8 cellular contexts compared by ENCODE assay signal in genomic region chr17:77471984-77472836, GRCh38.
A peak's percentile ranks its signal among the peaks of the same experiment; 100 is the strongest.
DNase-seq lines count a peak whose midpoint lies in the region; ATAC-seq, FAIRE-seq and TF ChIP-seq lines count a peak whose summit lies in the region.

No MANE protein-coding gene starts in this region.

- no peaks in the 10 kb centered on the region for H3K9me3 Mint-ChIP-seq in activated CD4-positive, alpha-beta T cell treated with anti-CD3 and anti-CD28 coated beads for 36 hours (ENCODE audit: low read depth)

- 2% methylated on average over 18 of the region's 18 CpGs for WGBS in GM12878 (ENCODE audit: insufficient coverage, insufficient replicate concordance, low lambda C conversion rate, missing lambda C conversion rate)
- WGBS in spleen, 5 donors = 10 to 27% (median 16%) methylated on average over 18 of the region's 18 CpGs

- H3K4me1 Mint-ChIP-seq in activated CD4-positive, alpha-beta T cell treated with anti-CD3 and anti-CD28 coated beads for 36 hours = peaks cover 96% of the 10 kb centered on the region

- peak overlapping the region; percentile 90 for H3K27ac ChIP-seq in GM12878 (ENCODE audit: control insufficient read depth, insufficient read depth)
- peak overlapping the region; percentile 99 for H3K27ac ChIP-seq in iPS-20b (ENCODE audit: low read length)
- peak overlapping the region; percentile 73 to 97 (median 77) for H3K27ac ChIP-seq in spleen

- peaks cover 63% of the 10 kb centered on the region for H3K4me1 ChIP-seq in GM12878 (ENCODE audit: control insufficient read depth, insufficient read depth, low read length)
- peaks cover 56% of the 10 kb centered on the region for H3K4me1 ChIP-seq in iPS-20b (ENCODE audit: insufficient read depth, low read length)
- H3K4me1 ChIP-seq in spleen = peaks cover 75 to 100% (median 97%) of the 10 kb centered on the region in 6 donors

- H3K4me2 ChIP-seq in GM12878 (ENCODE audit: control insufficient read depth, insufficient read depth) = peak overlapping the region; percentile 85

- H3K9ac ChIP-seq in GM12878 (ENCODE audit: control insufficient read depth, insufficient read depth, low read length) (peak overlapping the region; percentile 75), iPS-20b (ENCODE audit: low read depth, low read length) (peak overlapping the region; percentile 87)

- peak; percentile 53 for ATAC-seq in activated CD4-positive, alpha-beta T cell treated with anti-CD3 and anti-CD28 coated beads for 36 hours
- ATAC-seq in GM12878 (peak; percentile 34), HG03108 (IDR thresholded peaks at IDR 0.05; ENCODE audit: unreplicated experiment) (no peak)

- H4K20me1 ChIP-seq in GM12878 (ENCODE audit: control insufficient read depth, insufficient read depth) = peaks cover 3% of the 10 kb centered on the region

- no peak; the same call in 1 of the 2 replicates for TF ChIP-seq POLR2A in GM12878 (IDR thresholded peaks at IDR 0.05; ENCODE audit: low read depth, low read length)
- no peak for TF ChIP-seq POLR2A in spleen (IDR thresholded peaks at IDR 0.05)

- FAIRE-seq in GM12878 (lab: Jason Lieb, UNC) = peak; percentile 71

- no peak for TF ChIP-seq RAD21 in GM12878 (IDR thresholded peaks at IDR 0.05; ENCODE audit: insufficient read depth, low read depth, low read length)

- peaks cover 60% of the 10 kb centered on the region for H3K36me3 Mint-ChIP-seq in activated CD4-positive, alpha-beta T cell treated with anti-CD3 and anti-CD28 coated beads for 36 hours (ENCODE audit: low read depth)

- no peak overlapping the region; the same call in 1 of the 2 replicates for H2AFZ ChIP-seq in GM12878 (ENCODE audit: control insufficient read depth, low read depth, low read length)

- H3K79me2 ChIP-seq in GM12878 (ENCODE audit: control insufficient read depth, insufficient read depth, low read length) = peaks cover 95% of the 10 kb centered on the region

- no peaks in the 10 kb centered on the region for H3K27me3 Mint-ChIP-seq in activated CD4-positive, alpha-beta T cell treated with anti-CD3 and anti-CD28 coated beads for 36 hours

- H3K4me3 ChIP-seq in GM12878 = peak overlapping the region; percentile 48
- peak overlapping the region; percentile 46; the same call in 1 of the 2 replicates for H3K4me3 ChIP-seq in iPS-20b (ENCODE audit: low read length)
- H3K4me3 ChIP-seq in spleen = peak overlapping the region in 4 of 8 donors; percentile 0 to 40 (median 4)

- H3K27me3 ChIP-seq in GM12878 (replicated peaks in 1 of 2; ENCODE audit: control insufficient read depth in 2 of 2, insufficient read depth in 2 of 2, low read length in 1 of 2) (no peaks in the 10 kb centered on the region), iPS-20b (ENCODE audit: insufficient read depth, low read length) (no peaks in the 10 kb centered on the region), spleen (replicated peaks in 1 of 7) (no peaks in the 10 kb centered on the region)

- intact Hi-C loops in activated CD4-positive, alpha-beta T cell treated with anti-CD3 and anti-CD28 coated beads for 36 hours (cut with DNase I, micrococcal nuclease) = loop anchor here (1.0 to 10.0 kb wide), 6 partner anchors 12 to 485 kb away; partner anchors contain the start of genes SEC14L1 (in 1 of the 2) and TNRC6C (in 1 of the 2)
- intact Hi-C loops in GM12878 (cut with micrococcal nuclease; ENCODE audit: unreplicated experiment) = loop anchor here (2.0 kb wide), 1 partner anchor 19 kb away; no protein-coding TSS in a partner anchor
- intact Hi-C loops in spleen (cut with DNase I; ENCODE audit: low total_unique reads) = no loop called here

- H3K9me3 ChIP-seq in GM12878 (replicated peaks; ENCODE audit: control insufficient read depth, insufficient read depth, low read length) (no peaks in the 10 kb centered on the region), iPS-20b (ENCODE audit: insufficient read depth, low read depth, low read length) (no peaks in the 10 kb centered on the region), spleen (no peaks in the 10 kb centered on the region)

- SMC1A ChIA-PET in GM12878 (lab: Charles Lee; ENCODE audit: uncharacterized antibody, unreplicated experiment) = interaction anchor here (0.7 to 5.7 kb wide), 12 partner anchors 11 to 150 kb away, joined by 3 to 96 read pairs (median 6); no protein-coding TSS in a partner anchor

- TF ChIP-seq CTCF in GM12878 (IDR thresholded peaks at IDR 0.05 in 2 of 3, conservative IDR thresholded peaks at IDR 0.05 in 1 of 3; ENCODE audit: control insufficient read depth in 2 of 3, extremely low read depth in 1 of 3, insufficient read depth in 1 of 3, low read depth in 3 of 3, low read length in 3 of 3) = no peak
- no peak for TF ChIP-seq CTCF in spleen (IDR thresholded peaks at IDR 0.05 in 8 of 11, conservative IDR thresholded peaks at IDR 0.05 in 3 of 11)

- peak overlapping the region; percentile 86 for H3K27ac Mint-ChIP-seq in activated CD4-positive, alpha-beta T cell treated with anti-CD3 and anti-CD28 coated beads for 36 hours

- H3K4me3 Mint-ChIP-seq in activated CD4-positive, alpha-beta T cell treated with anti-CD3 and anti-CD28 coated beads for 36 hours = peak overlapping the region; percentile 70

- DNase-seq in activated CD4-positive, alpha-beta T cell treated with anti-CD3 and anti-CD28 coated beads for 36 hours = peak; percentile 66
- DNase-seq in activated CD4-positive, alpha-beta T cell treated with anti-CD3 and anti-CD28 coated beads for 4 hours = no peak
- DNase-seq in NCI-H2227 (lab: John Stamatoyannopoulos, UW; ENCODE audit: unreplicated experiment) (peak; percentile 45), GM12878 (ENCODE audit: low read depth, low spot score) (no peak), spleen (no peak), CD1c-positive myeloid dendritic cell (ENCODE audit: extremely low spot score) (no peak)

- RAD21 ChIA-PET in GM12878 (lab: Charles Lee; ENCODE audit: unreplicated experiment) = interaction anchor here (1.0 to 5.7 kb wide), 15 partner anchors 9 to 149 kb away, joined by 3 to 74 read pairs (median 6); no protein-coding TSS in a partner anchor

- peaks cover 25 to 39% of the 10 kb centered on the region in 2 experiments for H3K36me3 ChIP-seq in GM12878 (ENCODE audit: control insufficient read depth in 2 of 2, insufficient read depth in 2 of 2, low read length in 1 of 2)
- peaks cover 11% of the 10 kb centered on the region; the same call in 1 of the 2 replicates for H3K36me3 ChIP-seq in iPS-20b (ENCODE audit: insufficient read depth, low read depth, low read length)
- H3K36me3 ChIP-seq in spleen = peaks cover 0 to 63% (median 0%) of the 10 kb centered on the region in 6 donors

- POLR2A ChIA-PET in activated CD4-positive, alpha-beta T cell treated with anti-CD3 and anti-CD28 coated beads for 36 hours (lab: Charles Lee) = interaction anchor here (0.7 to 3.4 kb wide), 9 partner anchors 10 to 66 kb away, joined by 3 to 30 read pairs (median 3); no protein-coding TSS in a partner anchor
- POLR2A ChIA-PET in GM12878 (lab: Charles Lee) = interaction anchor here (0.6 to 5.8 kb wide), 12 partner anchors 8 to 364 kb away, joined by 3 to 47 read pairs (median 8); no protein-coding TSS in a partner anchor

- no TSS peak for BruUV-seq in GM12878 (replicated peaks; lab: Mats Ljungman, UMichigan)

- CTCF ChIA-PET in activated CD4-positive, alpha-beta T cell treated with anti-CD3 and anti-CD28 coated beads for 36 hours (lab: Charles Lee) = interaction anchor here (0.6 to 3.1 kb wide), 18 partner anchors 8 to 269 kb away, joined by 3 to 21 read pairs (median 4); no protein-coding TSS in a partner anchor
- CTCF ChIA-PET in GM12878 (lab: Yijun Ruan, JAX) = interaction anchor here (0.6 to 5.5 kb wide), 13 partner anchors 10 to 542 kb away, joined by 3 to 62 read pairs (median 8); no protein-coding TSS in a partner anchor

- TF ChIP-seq EP300 in GM12878 (IDR thresholded peaks at IDR 0.05; ENCODE audit: borderline replicate concordance in 1 of 2, control insufficient read depth in 1 of 2, low read depth in 2 of 2, low read length in 2 of 2) = no peak

- in situ Hi-C loops in GM12878 (cut with MboI) = loop anchor here (25.0 kb wide), 1 partner anchor 1210 kb away; the partner anchor contains the start of gene UBALD2

TF ChIP-seq in GM12878, 131 proteins besides CTCF, POLR2A, EP300 and RAD21 (continues in another document):
- TF ChIP-seq IKZF1 (conservative IDR thresholded peaks at IDR 0.05) = peak; percentile 60
- TF ChIP-seq IKZF2 (IDR thresholded peaks at IDR 0.05) = 0 out of 4 replicates have a peak, but pooled peaks of 1 of the 2 experiments have one; percentile 7
- no peak for TF ChIP-seq MEF2B (IDR thresholded peaks at IDR 0.05; ENCODE audit: partially characterized antibody, poor library complexity, severe bottlenecking)
- no peak for TF ChIP-seq IRF3 (IDR thresholded peaks at IDR 0.05)
- TF ChIP-seq PML (IDR thresholded peaks at IDR 0.05; ENCODE audit: low read length) = no peak
- no peak for TF ChIP-seq USF1 (IDR thresholded peaks at IDR 0.05; ENCODE audit: borderline replicate concordance, extremely low read length, insufficient read depth, low read depth, low read length)

Comparison
In these comparisons a context has a peak if more than half of its experiments do, and no peak if none do; other contexts are left out.
1. DNase-seq: peak in activated CD4-positive, alpha-beta T cell treated with anti-CD3 and anti-CD28 coated beads for 36 hours (single experiment) and NCI-H2227 (single experiment); none in activated CD4-positive, alpha-beta T cell treated with anti-CD3 and anti-CD28 coated beads for 4 hours (0 of 2), GM12878 (single experiment), spleen (single experiment) and CD1c-positive myeloid dendritic cell (single experiment).
2. Peak in every context shown above with its lines, with median percentiles within 50 percentile points of each other: H3K27ac ChIP-seq.